In genomic region chr16:74695450-74696422, GRCh38 we compare ENCODE assay signal across 8 cellular contexts. TPM values are rescaled to one million over a fixed set of nuclear protein-coding genes. Genes with fewer than 3 reads are reported as not detected.
DNase-seq lines count a peak whose midpoint lies in the region; ATAC-seq, FAIRE-seq and TF ChIP-seq lines count a peak whose summit lies in the region.

No MANE protein-coding gene starts in this region.

- ATAC-seq in GM21447 (IDR thresholded peaks at IDR 0.05; ENCODE audit: unreplicated experiment) (peak; percentile 81), esophagus mucosa (peak; percentile 89)
- peak; percentile 89 to 90 for ATAC-seq in stimulated activated naive B cell treated with anti-CD40 and anti-IgM and Interleukin-4, amounts not matched to agents 10 μg/mL and 1 μg/mL and 100 μg/mL, for 72 hours (replicated peaks)

- H3K9me3 Mint-ChIP-seq in stimulated activated naive B cell treated with anti-CD40 and anti-IgM and Interleukin-4, amounts not matched to agents 10 μg/mL and 1 μg/mL and 100 μg/mL, for 72 hours: no peaks in the 10 kb centered on the region

- H3K79me2 ChIP-seq in OCI-LY1 (ENCODE audit: insufficient read depth, low read length): no peaks in the 10 kb centered on the region

- peak overlapping the region; percentile 91 to 93 for H3K4me3 Mint-ChIP-seq in stimulated activated naive B cell treated with anti-CD40 and anti-IgM and Interleukin-4, amounts not matched to agents 10 μg/mL and 1 μg/mL and 100 μg/mL, for 72 hours

- H3K4me1 Mint-ChIP-seq in stimulated activated naive B cell treated with anti-CD40 and anti-IgM and Interleukin-4, amounts not matched to agents 10 μg/mL and 1 μg/mL and 100 μg/mL, for 72 hours: peaks cover 13 to 43% of the 10 kb centered on the region in 2 donors

- no peak for TF ChIP-seq CTCF in OCI-LY1 (IDR thresholded peaks at IDR 0.05; ENCODE audit: low read length)

- H4K20me1 ChIP-seq in OCI-LY1 (ENCODE audit: insufficient read depth, low read length): no peaks in the 10 kb centered on the region

- peak overlapping the region; percentile 90 for H3K27ac Mint-ChIP-seq in stimulated activated naive B cell treated with anti-CD40 and anti-IgM and Interleukin-4, amounts not matched to agents 10 μg/mL and 1 μg/mL and 100 μg/mL, for 72 hours

- no peaks in the 10 kb centered on the region for H3K9me3 ChIP-seq in OCI-LY1 (ENCODE audit: low read length)
- H3K9me3 ChIP-seq in mucosa of rectum (ENCODE audit: control insufficient read depth in 2 of 2, low read length in 2 of 2): no peaks in the 10 kb centered on the region

- peak overlapping the region; percentile 11; the same call in 1 of the 2 replicates for H3K9ac ChIP-seq in OCI-LY1 (ENCODE audit: low read length)
- peak overlapping the region; percentile 63 to 65 for H3K9ac ChIP-seq in mucosa of rectum (ENCODE audit: low read depth in 1 of 2, low read length in 2 of 2)

- H3K4me1 ChIP-seq in OCI-LY1 (ENCODE audit: insufficient read depth, low read length, severe bottlenecking) (peaks cover 18% of the 10 kb centered on the region), mucosa of rectum (ENCODE audit: control insufficient read depth in 2 of 2, insufficient read depth in 2 of 2, low read length in 2 of 2) (peaks cover 4 to 5% of the 10 kb centered on the region in 2 donors)

- no peaks in the 10 kb centered on the region for H3K9me2 ChIP-seq in OCI-LY1 (ENCODE audit: low read depth, low read length)

- H3K27me3 Mint-ChIP-seq in stimulated activated naive B cell treated with anti-CD40 and anti-IgM and Interleukin-4, amounts not matched to agents 10 μg/mL and 1 μg/mL and 100 μg/mL, for 72 hours: no peaks in the 10 kb centered on the region

- FAIRE-seq in HTR-8/SVneo (lab: Jason Lieb, UNC): peak; percentile 98

- peak overlapping the region; percentile 69 for H3K4me2 ChIP-seq in OCI-LY1 (ENCODE audit: low read length)

- H3K27me3 ChIP-seq in OCI-LY1 (ENCODE audit: insufficient read depth, low read length) (no peaks in the 10 kb centered on the region), mucosa of rectum (ENCODE audit: control insufficient read depth in 2 of 2, insufficient read depth in 2 of 2, low read length in 2 of 2) (no peaks in the 10 kb centered on the region)

- H3K36me3 Mint-ChIP-seq in stimulated activated naive B cell treated with anti-CD40 and anti-IgM and Interleukin-4, amounts not matched to agents 10 μg/mL and 1 μg/mL and 100 μg/mL, for 72 hours: peaks cover 12 to 15% of the 10 kb centered on the region in 2 donors

- peak overlapping the region; percentile 89 for H2AFZ ChIP-seq in OCI-LY1 (ENCODE audit: low read length)

- peak; percentile 94 for DNase-seq in DMS 273 (lab: John Stamatoyannopoulos, UW; ENCODE audit: unreplicated experiment)
- peak; percentile 99 for DNase-seq in HTR-8/SVneo (ENCODE audit: insufficient read length, low spot score)
- peak; percentile 19 for DNase-seq in activated T-cell treated with anti-CD3 and anti-CD28 coated beads for 1 hour (ENCODE audit: low read depth)
- peak; percentile 69 for DNase-seq in stimulated activated naive B cell treated with anti-CD40 and anti-IgM and Interleukin-4, amounts not matched to agents 10 μg/mL and 1 μg/mL and 100 μg/mL, for 72 hours

- H3F3A ChIP-seq in OCI-LY1 (ENCODE audit: insufficient read depth, low read length): no peaks in the 10 kb centered on the region

- H3K27ac ChIP-seq in OCI-LY1 (ENCODE audit: low read depth, low read length, poor library complexity, severe bottlenecking) (no peak overlapping the region), mucosa of rectum (ENCODE audit: low read depth in 2 of 2, low read length in 2 of 2) (peak overlapping the region in 1 of 2 donors; percentile 32)

- H3K36me3 ChIP-seq in OCI-LY1 (ENCODE audit: insufficient read depth, low read length): no peaks in the 10 kb centered on the region; the same call in 1 of the 2 replicates
- peaks cover 21 to 31% of the 10 kb centered on the region in 2 donors for H3K36me3 ChIP-seq in mucosa of rectum (ENCODE audit: control insufficient read depth in 2 of 2, insufficient read depth in 2 of 2, low read length in 2 of 2)

- H3K4me3 ChIP-seq in OCI-LY1 (ENCODE audit: low read depth, low read length, poor library complexity, severe bottlenecking) (peak overlapping the region; percentile 50), mucosa of rectum (ENCODE audit: low read length in 2 of 2) (peak overlapping the region; percentile 62 to 78)

RNA-seq across cellular contexts. Expression of gene MLKL, which starts 4.9 kb away (rescaled TPM):
- 12.4 TPM for total RNA-seq in esophagus mucosa

RNA-seq across cellular contexts. Expression of gene RFWD3, which starts 29.1 kb away (rescaled TPM):
- 23.9 TPM for total RNA-seq in esophagus mucosa

Comparison
In these comparisons a context has a peak if more than half of its experiments do, and no peak if none do; other contexts are left out.
1. DNase-seq: peak in every context shown above with its lines; median percentile 99 in HTR-8/SVneo; 94 in DMS 273; 69 in stimulated activated naive B cell treated with anti-CD40 and anti-IgM and Interleukin-4, amounts not matched to agents 10 μg/mL and 1 μg/mL and 100 μg/mL, for 72 hours; 19 in activated T-cell treated with anti-CD3 and anti-CD28 coated beads for 1 hour.